ENCODE assay signal across 9 cellular contexts in the genomic region with DNA sequence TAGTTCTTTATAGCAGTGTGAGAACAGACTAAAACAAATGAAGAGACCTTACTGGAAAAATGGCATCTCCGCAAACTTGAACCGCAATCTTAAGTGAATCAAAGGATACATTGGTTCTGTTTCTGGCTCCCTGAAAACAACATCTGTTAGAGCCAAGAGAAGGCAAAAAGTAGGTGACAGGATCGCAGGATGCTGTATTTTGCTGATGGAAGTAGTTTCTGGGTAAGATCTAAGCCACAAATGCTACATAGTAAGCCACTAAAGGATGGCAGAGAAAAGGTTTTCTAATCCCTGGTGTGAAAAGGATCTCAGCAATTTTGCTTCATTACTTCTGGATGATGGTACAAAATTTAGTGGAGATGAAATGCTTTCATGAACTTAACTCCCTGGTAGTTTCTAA.
"Had no signal": no experiment of that assay in that cellular context is flagged by ENCODE, and none has a peak within 500 bp of the region (broad histone marks: within the 10 kb centered on the region; RNA-seq: fewer than 3 reads in every experiment).

No MANE protein-coding gene starts in this region.

- H3K27ac Mint-ChIP-seq: IgD-negative memory B cell had no signal

- H3K27ac ChIP-seq: HL-60, KMS-11 had no signal

- H3K9ac ChIP-seq: KMS-11 had no signal

- H3K4me3 Mint-ChIP-seq: IgD-negative memory B cell had no signal

- FAIRE-seq: HTR-8/SVneo, K562 had no signal

- ATAC-seq: K562 had no signal

- H3K4me2 ChIP-seq: KMS-11 had no signal

- H3K4me1 Mint-ChIP-seq: IgD-negative memory B cell had no signal

- H3K36me3 Mint-ChIP-seq: IgD-negative memory B cell had no signal

- H3K4me3 ChIP-seq: K562 had no signal

- DNase-seq: IMR-90, Karpas-422, KBM-7, KG1 had no signal
